9 cellular contexts compared by ENCODE assay signal in genomic region chr15:63050737-63051700, GRCh38. TPM values are rescaled to one million over a fixed set of nuclear protein-coding genes. Genes with fewer than 3 reads are reported as not detected.
DNase-seq lines count a peak whose midpoint lies in the region; ATAC-seq and TF ChIP-seq lines count a peak whose summit lies in the region.
"Had no signal": no experiment of that assay in that cellular context is flagged by ENCODE, and none has a peak within 500 bp of the region (broad histone marks: within the 10 kb centered on the region; RNA-seq: fewer than 3 reads in every experiment).

No MANE protein-coding gene starts in this region.

- peaks cover 41% of the 10 kb centered on the region for H3K4me1 Mint-ChIP-seq in CD4-positive, alpha-beta T cell (ENCODE audit: low read depth)

- TF ChIP-seq CTCF in CD4-positive, alpha-beta T cell (IDR thresholded peaks at IDR 0.05), result no peak
- no peak for TF ChIP-seq CTCF in breast epithelium (IDR thresholded peaks at IDR 0.05)

- H3K9ac ChIP-seq in mucosa of stomach (ENCODE audit: low read length), result peak overlapping the region; percentile 97

- peak overlapping the region; percentile 65 for H3K4me3 Mint-ChIP-seq in CD4-positive, alpha-beta T cell
- H3K4me3 Mint-ChIP-seq: activated naive CD4-positive, alpha-beta T cell treated with anti-CD3 and anti-CD28 coated beads, Interleukin-2, amount 10 ng/mL, durations not matched to agents 7 days and 5 days had no signal

- TF ChIP-seq POLR2A in breast epithelium (IDR thresholded peaks at IDR 0.05) (no peak), GM18505 (IDR thresholded peaks at IDR 0.05; ENCODE audit: borderline replicate concordance, extremely low read depth, insufficient read depth, insufficient read length) (no peak)

- H3K4me3 ChIP-seq in breast epithelium (peak overlapping the region; percentile 85 to 93 (median 90)), mucosa of stomach (ENCODE audit: low read length) (peak overlapping the region; percentile 29)

- ATAC-seq in CD4-positive, alpha-beta T cell (ENCODE audit: poor library complexity), result no peak
- no peak for ATAC-seq in GM18505 (IDR thresholded peaks at IDR 0.05; ENCODE audit: unreplicated experiment)
- ATAC-seq in HG02884 (IDR thresholded peaks at IDR 0.05; ENCODE audit: unreplicated experiment), result no peak

- intact Hi-C loops in CD4-positive, alpha-beta T cell (cut with DNase I, micrococcal nuclease), result no loop called here
- intact Hi-C loops in breast epithelium (cut with DNase I; ENCODE audit: low total_unique reads), result no loop called here

- H3K27me3 ChIP-seq in CD4-positive, alpha-beta T cell (ENCODE audit: control insufficient read depth, insufficient read depth, low read length), result peaks cover 14% of the 10 kb centered on the region
- H3K27me3 ChIP-seq in breast epithelium, result no peaks in the 10 kb centered on the region
- no peaks in the 10 kb centered on the region for H3K27me3 ChIP-seq in mucosa of stomach (ENCODE audit: control insufficient read depth, insufficient read depth, low read length)

- H3K36me3 ChIP-seq in breast epithelium (no peaks in the 10 kb centered on the region), mucosa of stomach (ENCODE audit: control insufficient read depth, insufficient read depth, low read length) (peaks cover 4% of the 10 kb centered on the region)

- H3K4me1 ChIP-seq in breast epithelium, result peaks cover 7 to 51% of the 10 kb centered on the region in 2 donors
- peaks cover 71% of the 10 kb centered on the region for H3K4me1 ChIP-seq in mucosa of stomach (ENCODE audit: control insufficient read depth, insufficient read depth, low read length)

- POLR2A ChIA-PET in CD4-positive, alpha-beta T cell (lab: Charles Lee), result no interaction called here

- peaks cover 21% of the 10 kb centered on the region for H3K27me3 Mint-ChIP-seq in CD4-positive, alpha-beta T cell

- H3K36me3 Mint-ChIP-seq in CD4-positive, alpha-beta T cell (ENCODE audit: low read depth), result peaks cover 10% of the 10 kb centered on the region
- H3K36me3 Mint-ChIP-seq: activated naive CD4-positive, alpha-beta T cell treated with anti-CD3 and anti-CD28 coated beads, Interleukin-2, amount 10 ng/mL, durations not matched to agents 7 days and 5 days had no signal

- H3K9me3 ChIP-seq in CD4-positive, alpha-beta T cell (ENCODE audit: control insufficient read depth, low read length), result no peaks in the 10 kb centered on the region
- H3K9me3 ChIP-seq in breast epithelium, result no peaks in the 10 kb centered on the region
- no peaks in the 10 kb centered on the region for H3K9me3 ChIP-seq in mucosa of stomach (ENCODE audit: control insufficient read depth, low read length)

- H3K27ac ChIP-seq in CD4-positive, alpha-beta T cell (ENCODE audit: low read depth, low read length), result no peak overlapping the region
- H3K27ac ChIP-seq in breast epithelium, result peak overlapping the region; percentile 93 to 95

- DNase-seq in CD4-positive, alpha-beta T cell, result no peak
- DNase-seq in NCI-H146 (lab: John Stamatoyannopoulos, UW), result peak; percentile 72
- DNase-seq in breast epithelium (ENCODE audit: low spot score in 2 of 2), result no peak
- no peak for DNase-seq in NCI-H1930 (lab: John Stamatoyannopoulos, UW)
- DNase-seq in inferior parietal cortex (ENCODE audit: extremely low spot score), result no peak
- DNase-seq: activated naive CD4-positive, alpha-beta T cell treated with anti-CD3 and anti-CD28 coated beads, Interleukin-2, amount 10 ng/mL, durations not matched to agents 7 days and 5 days had no signal

- CTCF ChIA-PET in CD4-positive, alpha-beta T cell (lab: Charles Lee), result no interaction called here

- no peaks in the 10 kb centered on the region for H3K9me3 Mint-ChIP-seq in CD4-positive, alpha-beta T cell
- H3K9me3 Mint-ChIP-seq: activated naive CD4-positive, alpha-beta T cell treated with anti-CD3 and anti-CD28 coated beads, Interleukin-2, amount 10 ng/mL, durations not matched to agents 7 days and 5 days had no signal

- no peak overlapping the region for H3K27ac Mint-ChIP-seq in CD4-positive, alpha-beta T cell
- H3K27ac Mint-ChIP-seq: activated naive CD4-positive, alpha-beta T cell treated with anti-CD3 and anti-CD28 coated beads, Interleukin-2, amount 10 ng/mL, durations not matched to agents 7 days and 5 days had no signal

RNA-seq across cellular contexts. Expression of gene TPM1, which starts 8.5 kb away (rescaled TPM):
- 1 to 10 TPM; 7.9 to 9.8 TPM for total RNA-seq in CD4-positive, alpha-beta T cell
- 100 to 1,000 TPM; 333 to 609 (median 575) TPM for total RNA-seq in breast epithelium

Comparison
In these comparisons a context has a peak if more than half of its experiments do, and no peak if none do; other contexts are left out.
1. RNA of gene TPM1, which starts 8.5 kb away (total RNA-seq): 333 to 609 TPM in breast epithelium; 7.9 to 9.8 TPM in CD4-positive, alpha-beta T cell; every median in the first group is over 10 times any median in the second.